Comparison of ENCODE assay signal across 1 cellular context in genomic region chr1:202348509-202349262, GRCh38.
TF ChIP-seq lines count a peak whose summit lies in the region.

A gene with protein sequence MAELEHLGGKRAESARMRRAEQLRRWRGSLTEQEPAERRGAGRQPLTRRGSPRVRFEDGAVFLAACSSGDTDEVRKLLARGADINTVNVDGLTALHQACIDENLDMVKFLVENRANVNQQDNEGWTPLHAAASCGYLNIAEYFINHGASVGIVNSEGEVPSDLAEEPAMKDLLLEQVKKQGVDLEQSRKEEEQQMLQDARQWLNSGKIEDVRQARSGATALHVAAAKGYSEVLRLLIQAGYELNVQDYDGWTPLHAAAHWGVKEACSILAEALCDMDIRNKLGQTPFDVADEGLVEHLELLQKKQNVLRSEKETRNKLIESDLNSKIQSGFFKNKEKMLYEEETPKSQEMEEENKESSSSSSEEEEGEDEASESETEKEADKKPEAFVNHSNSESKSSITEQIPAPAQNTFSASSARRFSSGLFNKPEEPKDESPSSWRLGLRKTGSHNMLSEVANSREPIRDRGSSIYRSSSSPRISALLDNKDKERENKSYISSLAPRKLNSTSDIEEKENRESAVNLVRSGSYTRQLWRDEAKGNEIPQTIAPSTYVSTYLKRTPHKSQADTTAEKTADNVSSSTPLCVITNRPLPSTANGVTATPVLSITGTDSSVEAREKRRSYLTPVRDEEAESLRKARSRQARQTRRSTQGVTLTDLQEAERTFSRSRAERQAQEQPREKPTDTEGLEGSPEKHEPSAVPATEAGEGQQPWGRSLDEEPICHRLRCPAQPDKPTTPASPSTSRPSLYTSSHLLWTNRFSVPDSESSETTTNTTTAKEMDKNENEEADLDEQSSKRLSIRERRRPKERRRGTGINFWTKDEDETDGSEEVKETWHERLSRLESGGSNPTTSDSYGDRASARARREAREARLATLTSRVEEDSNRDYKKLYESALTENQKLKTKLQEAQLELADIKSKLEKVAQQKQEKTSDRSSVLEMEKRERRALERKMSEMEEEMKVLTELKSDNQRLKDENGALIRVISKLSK (plus strand): TSS chr1:202348699. CDS start chr1:202348852, 153 bp downstream.

TF ChIP-seq in HepG2, 621 proteins besides CTCF, POLR2A, EP300 and RAD21 (continued from another document and continues in another):
- TF ChIP-seq ELF1 (CRISPR knock-in tag; IDR thresholded peaks at IDR 0.05) (peak; percentile 86), KDM2A (CRISPR knock-in tag; IDR thresholded peaks at IDR 0.05; ENCODE audit: borderline replicate concordance, low read depth) (peak; percentile 85), YEATS2 (CRISPR knock-in tag; IDR thresholded peaks at IDR 0.05; ENCODE audit: borderline replicate concordance) (peak; percentile 59; the same call in 1 of the 2 replicates), ZNF230 (CRISPR knock-in tag; IDR thresholded peaks at IDR 0.05) (peak; percentile 94), GLI4 (CRISPR knock-in tag; IDR thresholded peaks at IDR 0.05; ENCODE audit: borderline replicate concordance) (peak; percentile 80; the same call in 1 of the 2 replicates), THAP11 (CRISPR knock-in tag; IDR thresholded peaks at IDR 0.05) (peak; percentile 100), THYN1 (CRISPR knock-in tag; IDR thresholded peaks at IDR 0.05; ENCODE audit: borderline replicate concordance, low read depth) (no peak), SIX1 (CRISPR knock-in tag; IDR thresholded peaks at IDR 0.05; ENCODE audit: borderline replicate concordance) (no peak), NCOA5 (CRISPR knock-in tag; IDR thresholded peaks at IDR 0.05) (no peak), HOXA7 (CRISPR knock-in tag; IDR thresholded peaks at IDR 0.05) (no peak), KDM5B (CRISPR knock-in tag; IDR thresholded peaks at IDR 0.05; ENCODE audit: borderline replicate concordance) (peak; percentile 93), ZNF343 (CRISPR knock-in tag; IDR thresholded peaks at IDR 0.05) (peak; percentile 86; the same call in 1 of the 2 replicates), ZBTB38 (CRISPR knock-in tag; IDR thresholded peaks at IDR 0.05) (peak; percentile 75), YY1 (IDR thresholded peaks at IDR 0.05; ENCODE audit: insufficient read depth, insufficient replicate concordance, low read depth, low read length) (peak; percentile 98), TEAD2 (CRISPR knock-in tag; IDR thresholded peaks at IDR 0.05) (no peak), SUZ12 (IDR thresholded peaks at IDR 0.05; ENCODE audit: low read depth, low read length) (peak; percentile 73), FOXJ3 (CRISPR knock-in tag; IDR thresholded peaks at IDR 0.05; ENCODE audit: borderline replicate concordance) (peak; percentile 75; the same call in 1 of the 2 replicates), E2F5 (CRISPR knock-in tag; conservative IDR thresholded peaks at IDR 0.05) (0 out of 2 replicates have a peak, but pooled peaks have one; percentile 30), MAX (IDR thresholded peaks at IDR 0.05) (0 out of 2 replicates have a peak, but pooled peaks have one; percentile 49), NFIC (IDR thresholded peaks at IDR 0.05; ENCODE audit: low read length) (no peak), HOXD1 (CRISPR knock-in tag; IDR thresholded peaks at IDR 0.05) (peak; percentile 67; the same call in 1 of the 2 replicates), REL (CRISPR knock-in tag; conservative IDR thresholded peaks at IDR 0.05) (no peak), FOSL1 (CRISPR knock-in tag; IDR thresholded peaks at IDR 0.05; ENCODE audit: borderline replicate concordance) (no peak; the same call in 1 of the 2 replicates), PTBP1 (IDR thresholded peaks at IDR 0.05; ENCODE audit: low read depth, low read length, poor library complexity, severe bottlenecking) (no peak), ZFP36 (IDR thresholded peaks at IDR 0.05; ENCODE audit: borderline replicate concordance, low read depth, low read length, partially characterized antibody) (no peak), HNRNPH1 (optimal IDR thresholded peaks at IDR 0.05; ENCODE audit: low read depth, low read length) (no peak), ZNF333 (CRISPR knock-in tag; IDR thresholded peaks at IDR 0.05; ENCODE audit: borderline replicate concordance) (peak; percentile 95; the same call in 1 of the 2 replicates), ZNF335 (CRISPR knock-in tag; IDR thresholded peaks at IDR 0.05) (peak; percentile 97), KDM1A (CRISPR knock-in tag; IDR thresholded peaks at IDR 0.05) (no peak), DPF2 (CRISPR knock-in tag; IDR thresholded peaks at IDR 0.05; ENCODE audit: borderline replicate concordance, low read depth) (no peak), ZMYM2 (CRISPR knock-in tag; IDR thresholded peaks at IDR 0.05) (no peak), ZNF740 (CRISPR knock-in tag; IDR thresholded peaks at IDR 0.05) (0 out of 2 replicates have a peak, but pooled peaks have one; percentile 47)
- TF ChIP-seq, protein P1, sequence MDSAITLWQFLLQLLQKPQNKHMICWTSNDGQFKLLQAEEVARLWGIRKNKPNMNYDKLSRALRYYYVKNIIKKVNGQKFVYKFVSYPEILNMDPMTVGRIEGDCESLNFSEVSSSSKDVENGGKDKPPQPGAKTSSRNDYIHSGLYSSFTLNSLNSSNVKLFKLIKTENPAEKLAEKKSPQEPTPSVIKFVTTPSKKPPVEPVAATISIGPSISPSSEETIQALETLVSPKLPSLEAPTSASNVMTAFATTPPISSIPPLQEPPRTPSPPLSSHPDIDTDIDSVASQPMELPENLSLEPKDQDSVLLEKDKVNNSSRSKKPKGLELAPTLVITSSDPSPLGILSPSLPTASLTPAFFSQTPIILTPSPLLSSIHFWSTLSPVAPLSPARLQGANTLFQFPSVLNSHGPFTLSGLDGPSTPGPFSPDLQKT (CRISPR knock-in tag; IDR thresholded peaks at IDR 0.05; ENCODE audit: borderline replicate concordance): no peak
- TF ChIP-seq, protein P2, sequence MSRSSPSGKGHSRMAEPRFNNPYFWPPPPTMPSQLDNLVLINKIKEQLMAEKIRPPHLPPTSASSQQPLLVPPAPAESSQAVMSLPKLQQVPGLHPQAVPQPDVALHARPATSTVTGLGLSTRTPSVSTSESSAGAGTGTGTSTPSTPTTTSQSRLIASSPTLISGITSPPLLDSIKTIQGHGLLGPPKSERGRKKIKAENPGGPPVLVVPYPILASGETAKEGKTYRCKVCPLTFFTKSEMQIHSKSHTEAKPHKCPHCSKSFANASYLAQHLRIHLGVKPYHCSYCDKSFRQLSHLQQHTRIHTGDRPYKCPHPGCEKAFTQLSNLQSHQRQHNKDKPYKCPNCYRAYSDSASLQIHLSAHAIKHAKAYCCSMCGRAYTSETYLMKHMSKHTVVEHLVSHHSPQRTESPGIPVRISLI (CRISPR knock-in tag; IDR thresholded peaks at IDR 0.05; ENCODE audit: borderline replicate concordance): peak; percentile 66
- TF ChIP-seq, protein P3, sequence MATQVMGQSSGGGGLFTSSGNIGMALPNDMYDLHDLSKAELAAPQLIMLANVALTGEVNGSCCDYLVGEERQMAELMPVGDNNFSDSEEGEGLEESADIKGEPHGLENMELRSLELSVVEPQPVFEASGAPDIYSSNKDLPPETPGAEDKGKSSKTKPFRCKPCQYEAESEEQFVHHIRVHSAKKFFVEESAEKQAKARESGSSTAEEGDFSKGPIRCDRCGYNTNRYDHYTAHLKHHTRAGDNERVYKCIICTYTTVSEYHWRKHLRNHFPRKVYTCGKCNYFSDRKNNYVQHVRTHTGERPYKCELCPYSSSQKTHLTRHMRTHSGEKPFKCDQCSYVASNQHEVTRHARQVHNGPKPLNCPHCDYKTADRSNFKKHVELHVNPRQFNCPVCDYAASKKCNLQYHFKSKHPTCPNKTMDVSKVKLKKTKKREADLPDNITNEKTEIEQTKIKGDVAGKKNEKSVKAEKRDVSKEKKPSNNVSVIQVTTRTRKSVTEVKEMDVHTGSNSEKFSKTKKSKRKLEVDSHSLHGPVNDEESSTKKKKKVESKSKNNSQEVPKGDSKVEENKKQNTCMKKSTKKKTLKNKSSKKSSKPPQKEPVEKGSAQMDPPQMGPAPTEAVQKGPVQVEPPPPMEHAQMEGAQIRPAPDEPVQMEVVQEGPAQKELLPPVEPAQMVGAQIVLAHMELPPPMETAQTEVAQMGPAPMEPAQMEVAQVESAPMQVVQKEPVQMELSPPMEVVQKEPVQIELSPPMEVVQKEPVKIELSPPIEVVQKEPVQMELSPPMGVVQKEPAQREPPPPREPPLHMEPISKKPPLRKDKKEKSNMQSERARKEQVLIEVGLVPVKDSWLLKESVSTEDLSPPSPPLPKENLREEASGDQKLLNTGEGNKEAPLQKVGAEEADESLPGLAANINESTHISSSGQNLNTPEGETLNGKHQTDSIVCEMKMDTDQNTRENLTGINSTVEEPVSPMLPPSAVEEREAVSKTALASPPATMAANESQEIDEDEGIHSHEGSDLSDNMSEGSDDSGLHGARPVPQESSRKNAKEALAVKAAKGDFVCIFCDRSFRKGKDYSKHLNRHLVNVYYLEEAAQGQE (IDR thresholded peaks at IDR 0.05; ENCODE audit: borderline replicate concordance in 1 of 2, low read depth in 1 of 2, low read length in 2 of 2): 0 out of 4 replicates have a peak, but pooled peaks of 1 of the 2 experiments have one; percentile 12
- TF ChIP-seq, protein P4, sequence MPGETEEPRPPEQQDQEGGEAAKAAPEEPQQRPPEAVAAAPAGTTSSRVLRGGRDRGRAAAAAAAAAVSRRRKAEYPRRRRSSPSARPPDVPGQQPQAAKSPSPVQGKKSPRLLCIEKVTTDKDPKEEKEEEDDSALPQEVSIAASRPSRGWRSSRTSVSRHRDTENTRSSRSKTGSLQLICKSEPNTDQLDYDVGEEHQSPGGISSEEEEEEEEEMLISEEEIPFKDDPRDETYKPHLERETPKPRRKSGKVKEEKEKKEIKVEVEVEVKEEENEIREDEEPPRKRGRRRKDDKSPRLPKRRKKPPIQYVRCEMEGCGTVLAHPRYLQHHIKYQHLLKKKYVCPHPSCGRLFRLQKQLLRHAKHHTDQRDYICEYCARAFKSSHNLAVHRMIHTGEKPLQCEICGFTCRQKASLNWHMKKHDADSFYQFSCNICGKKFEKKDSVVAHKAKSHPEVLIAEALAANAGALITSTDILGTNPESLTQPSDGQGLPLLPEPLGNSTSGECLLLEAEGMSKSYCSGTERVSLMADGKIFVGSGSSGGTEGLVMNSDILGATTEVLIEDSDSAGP (CRISPR knock-in tag; IDR thresholded peaks at IDR 0.05; ENCODE audit: borderline replicate concordance): peak; percentile 79; the same call in 1 of the 2 replicates
- TF ChIP-seq, protein P5, sequence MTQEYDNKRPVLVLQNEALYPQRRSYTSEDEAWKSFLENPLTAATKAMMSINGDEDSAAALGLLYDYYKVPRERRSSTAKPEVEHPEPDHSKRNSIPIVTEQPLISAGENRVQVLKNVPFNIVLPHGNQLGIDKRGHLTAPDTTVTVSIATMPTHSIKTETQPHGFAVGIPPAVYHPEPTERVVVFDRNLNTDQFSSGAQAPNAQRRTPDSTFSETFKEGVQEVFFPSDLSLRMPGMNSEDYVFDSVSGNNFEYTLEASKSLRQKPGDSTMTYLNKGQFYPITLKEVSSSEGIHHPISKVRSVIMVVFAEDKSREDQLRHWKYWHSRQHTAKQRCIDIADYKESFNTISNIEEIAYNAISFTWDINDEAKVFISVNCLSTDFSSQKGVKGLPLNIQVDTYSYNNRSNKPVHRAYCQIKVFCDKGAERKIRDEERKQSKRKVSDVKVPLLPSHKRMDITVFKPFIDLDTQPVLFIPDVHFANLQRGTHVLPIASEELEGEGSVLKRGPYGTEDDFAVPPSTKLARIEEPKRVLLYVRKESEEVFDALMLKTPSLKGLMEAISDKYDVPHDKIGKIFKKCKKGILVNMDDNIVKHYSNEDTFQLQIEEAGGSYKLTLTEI (CRISPR knock-in tag; conservative IDR thresholded peaks at IDR 0.05): no peak
- TF ChIP-seq, protein P6, sequence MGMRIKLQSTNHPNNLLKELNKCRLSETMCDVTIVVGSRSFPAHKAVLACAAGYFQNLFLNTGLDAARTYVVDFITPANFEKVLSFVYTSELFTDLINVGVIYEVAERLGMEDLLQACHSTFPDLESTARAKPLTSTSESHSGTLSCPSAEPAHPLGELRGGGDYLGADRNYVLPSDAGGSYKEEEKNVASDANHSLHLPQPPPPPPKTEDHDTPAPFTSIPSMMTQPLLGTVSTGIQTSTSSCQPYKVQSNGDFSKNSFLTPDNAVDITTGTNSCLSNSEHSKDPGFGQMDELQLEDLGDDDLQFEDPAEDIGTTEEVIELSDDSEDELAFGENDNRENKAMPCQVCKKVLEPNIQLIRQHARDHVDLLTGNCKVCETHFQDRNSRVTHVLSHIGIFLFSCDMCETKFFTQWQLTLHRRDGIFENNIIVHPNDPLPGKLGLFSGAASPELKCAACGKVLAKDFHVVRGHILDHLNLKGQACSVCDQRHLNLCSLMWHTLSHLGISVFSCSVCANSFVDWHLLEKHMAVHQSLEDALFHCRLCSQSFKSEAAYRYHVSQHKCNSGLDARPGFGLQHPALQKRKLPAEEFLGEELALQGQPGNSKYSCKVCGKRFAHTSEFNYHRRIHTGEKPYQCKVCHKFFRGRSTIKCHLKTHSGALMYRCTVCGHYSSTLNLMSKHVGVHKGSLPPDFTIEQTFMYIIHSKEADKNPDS (CRISPR knock-in tag; IDR thresholded peaks at IDR 0.05): peak; percentile 46; the same call in 1 of the 2 replicates
- TF ChIP-seq, protein P7, sequence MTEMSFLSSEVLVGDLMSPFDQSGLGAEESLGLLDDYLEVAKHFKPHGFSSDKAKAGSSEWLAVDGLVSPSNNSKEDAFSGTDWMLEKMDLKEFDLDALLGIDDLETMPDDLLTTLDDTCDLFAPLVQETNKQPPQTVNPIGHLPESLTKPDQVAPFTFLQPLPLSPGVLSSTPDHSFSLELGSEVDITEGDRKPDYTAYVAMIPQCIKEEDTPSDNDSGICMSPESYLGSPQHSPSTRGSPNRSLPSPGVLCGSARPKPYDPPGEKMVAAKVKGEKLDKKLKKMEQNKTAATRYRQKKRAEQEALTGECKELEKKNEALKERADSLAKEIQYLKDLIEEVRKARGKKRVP (CRISPR knock-in tag; IDR thresholded peaks at IDR 0.05): no peak
- TF ChIP-seq, protein P8, sequence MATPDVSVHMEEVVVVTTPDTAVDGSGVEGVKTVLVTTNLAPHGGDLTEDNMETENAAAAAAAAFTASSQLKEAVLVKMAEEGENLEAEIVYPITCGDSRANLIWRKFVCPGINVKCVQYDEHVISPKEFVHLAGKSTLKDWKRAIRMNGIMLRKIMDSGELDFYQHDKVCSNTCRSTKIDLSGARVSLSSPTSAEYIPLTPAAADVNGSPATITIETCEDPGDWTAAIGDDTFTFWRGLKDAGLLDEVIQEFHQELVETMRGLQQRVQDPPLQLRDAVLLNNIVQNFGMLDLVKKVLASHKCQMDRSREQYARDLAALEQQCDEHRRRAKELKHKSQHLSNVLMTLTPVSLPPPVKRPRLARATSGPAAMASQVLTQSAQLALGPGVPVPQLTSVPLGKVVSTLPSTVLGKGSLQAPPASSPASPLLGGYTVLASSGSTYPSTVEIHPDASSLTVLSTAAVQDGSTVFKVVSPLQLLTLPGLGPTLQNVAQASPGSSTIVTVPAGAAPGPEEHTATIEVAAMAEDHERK (CRISPR knock-in tag; IDR thresholded peaks at IDR 0.05; ENCODE audit: low read depth): peak; percentile 95
